Comparison of ENCODE assay signal across 9 cellular contexts in genomic region chr5:98349251-98349989, GRCh38.
DNase-seq lines count a peak whose midpoint lies in the region; ATAC-seq and TF ChIP-seq lines count a peak whose summit lies in the region.
"Had no signal": no experiment of that assay in that cellular context is flagged by ENCODE, and none has a peak within 500 bp of the region (broad histone marks: within the 10 kb centered on the region; RNA-seq: fewer than 3 reads in every experiment).

No MANE protein-coding gene starts in this region.

- no peaks in the 10 kb centered on the region for H3K4me1 ChIP-seq in iPS DF 6.9 (ENCODE audit: control insufficient read depth, insufficient read depth, low read length)
- H3K4me1 ChIP-seq in left ventricle myocardium inferior = no peaks in the 10 kb centered on the region
- H3K4me1 ChIP-seq: uterus had no signal

- H3K79me2 ChIP-seq in SU-DHL-6 (ENCODE audit: insufficient read depth, low read length) = no peaks in the 10 kb centered on the region

- no peaks in the 10 kb centered on the region for H4K20me1 ChIP-seq in SU-DHL-6 (ENCODE audit: low read depth, low read length)

- DNase-seq in D341Med (ENCODE audit: low spot score) = peak; percentile 34
- DNase-seq in iPS DF 6.9 (ENCODE audit: low read depth, low spot score) = peak; percentile 4
- DNase-seq in left ventricle myocardium inferior = no peak
- no peak for DNase-seq in stimulated activated naive CD4-positive, alpha-beta T cell treated with Interleukin-2 at 50 U/mL for 16 hours (lab: John Stamatoyannopoulos, UW)
- DNase-seq: uterus had no signal

- peak; percentile 39 for ATAC-seq in HG02798 (IDR thresholded peaks at IDR 0.05; ENCODE audit: poor library complexity, unreplicated experiment)
- no peak for ATAC-seq in GM21381 (IDR thresholded peaks at IDR 0.05; ENCODE audit: unreplicated experiment)
- no peak for ATAC-seq in HG03442 (IDR thresholded peaks at IDR 0.05; ENCODE audit: unreplicated experiment)

- H3K9me3 ChIP-seq in SU-DHL-6 (ENCODE audit: insufficient read depth, low read length) (no peaks in the 10 kb centered on the region), iPS DF 6.9 (ENCODE audit: control insufficient read depth, insufficient read depth, low read length) (no peaks in the 10 kb centered on the region), left ventricle myocardium inferior (replicated peaks) (peaks cover 44% of the 10 kb centered on the region)
- H3K9me3 ChIP-seq: uterus had no signal

- no peak overlapping the region for H3K4me2 ChIP-seq in SU-DHL-6 (ENCODE audit: low read depth, low read length, poor library complexity, severe bottlenecking)

- no peaks in the 10 kb centered on the region for H3K36me3 ChIP-seq in SU-DHL-6 (ENCODE audit: low read length)
- H3K36me3 ChIP-seq in iPS DF 6.9 (ENCODE audit: control insufficient read depth, insufficient read depth, low read length) = no peaks in the 10 kb centered on the region
- H3K36me3 ChIP-seq in left ventricle myocardium inferior = no peaks in the 10 kb centered on the region
- H3K36me3 ChIP-seq: uterus had no signal

- H3K9me2 ChIP-seq in SU-DHL-6 (replicated peaks; ENCODE audit: insufficient read depth, low read length) = no peaks in the 10 kb centered on the region

- no peaks in the 10 kb centered on the region for H3F3A ChIP-seq in SU-DHL-6 (ENCODE audit: insufficient read depth)

- intact Hi-C loops in left ventricle myocardium inferior (cut with micrococcal nuclease) = no loop called here

- H3K9ac ChIP-seq in SU-DHL-6 (ENCODE audit: low read length) = no peak overlapping the region

- H3K4me3 ChIP-seq in SU-DHL-6 (ENCODE audit: insufficient read depth, low read length, poor library complexity, severe bottlenecking) = no peak overlapping the region
- H3K4me3 ChIP-seq in iPS DF 6.9 (ENCODE audit: low read length) = no peak overlapping the region
- H3K4me3 ChIP-seq in left ventricle myocardium inferior = no peak overlapping the region
- H3K4me3 ChIP-seq: uterus had no signal

- no peak overlapping the region for H2AFZ ChIP-seq in SU-DHL-6 (ENCODE audit: low read depth, low read length, severe bottlenecking)

- peak; percentile 52 for TF ChIP-seq CTCF in SU-DHL-6 (IDR thresholded peaks at IDR 0.05; ENCODE audit: insufficient read depth, low read length, poor library complexity, severe bottlenecking)
- no peak for TF ChIP-seq CTCF in left ventricle myocardium inferior (IDR thresholded peaks at IDR 0.05; ENCODE audit: borderline replicate concordance)

- no peaks in the 10 kb centered on the region for H3K27me3 ChIP-seq in SU-DHL-6 (ENCODE audit: low read length)
- no peaks in the 10 kb centered on the region for H3K27me3 ChIP-seq in iPS DF 6.9 (ENCODE audit: control insufficient read depth, insufficient read depth, low read length)
- H3K27me3 ChIP-seq in left ventricle myocardium inferior (ENCODE audit: low read depth) = no peaks in the 10 kb centered on the region
- H3K27me3 ChIP-seq: uterus had no signal

- no peak overlapping the region for H3K27ac ChIP-seq in SU-DHL-6 (ENCODE audit: low read depth, low read length)
- H3K27ac ChIP-seq in iPS DF 6.9 (ENCODE audit: low read length) = no peak overlapping the region
- no peak overlapping the region for H3K27ac ChIP-seq in left ventricle myocardium inferior (replicated peaks)
- H3K27ac ChIP-seq: uterus had no signal

- no CpG with 5 or more reads among the region's 6 CpGs for WGBS in iPS DF 6.9 (ENCODE audit: insufficient coverage, insufficient read length)

Comparison
In these comparisons a context has a peak if more than half of its experiments do, and no peak if none do; other contexts are left out.
1. DNase-seq: peak in D341Med (single experiment) and iPS DF 6.9 (single experiment); none in left ventricle myocardium inferior (single experiment) and stimulated activated naive CD4-positive, alpha-beta T cell treated with Interleukin-2 at 50 U/mL for 16 hours (single experiment).